1 cellular context compared by ENCODE assay signal in genomic region chr6:22367331-22367730, GRCh38.
TF ChIP-seq lines count a peak whose summit lies in the region.

No MANE protein-coding gene starts in this region.

TF ChIP-seq in GM23338, 12 proteins besides CTCF, POLR2A, EP300 and RAD21 (continued from another document):
- TF ChIP-seq ZNF462 (CRISPR knock-in tag; IDR thresholded peaks at IDR 0.05) (no peak), JUNB (IDR thresholded peaks at IDR 0.05; ENCODE audit: unreplicated experiment) (no peak), REST (IDR thresholded peaks at IDR 0.05; ENCODE audit: unreplicated experiment) (no peak), ETS1 (IDR thresholded peaks at IDR 0.05) (no peak), ZNF331 (CRISPR knock-in tag; IDR thresholded peaks at IDR 0.05; ENCODE audit: low read depth) (no peak), STAT1 (IDR thresholded peaks at IDR 0.05; ENCODE audit: unreplicated experiment) (no peak)
